ENCODE assay signal across 8 cellular contexts in the genomic region with DNA sequence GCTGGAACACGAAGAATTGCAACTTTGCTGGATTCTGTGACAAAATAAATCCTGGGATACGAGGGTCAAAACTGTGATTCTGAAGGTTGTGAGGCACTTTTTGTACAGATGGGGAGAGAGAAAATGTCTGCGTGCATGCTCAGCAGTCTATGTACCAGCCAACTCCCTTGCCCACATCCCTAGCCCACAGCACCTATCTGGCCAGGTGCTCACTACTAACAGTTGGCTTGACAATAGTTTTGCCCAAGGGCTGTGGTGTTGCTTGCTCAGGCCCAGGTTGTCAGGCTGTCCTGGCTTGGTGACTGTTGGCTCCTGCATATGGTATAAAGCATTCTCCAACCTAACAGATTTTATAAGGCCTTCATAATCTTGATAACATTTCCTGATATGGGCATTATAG.
"Had no signal": no experiment of that assay in that cellular context is flagged by ENCODE, and none has a peak within 500 bp of the region (broad histone marks: within the 10 kb centered on the region; RNA-seq: fewer than 3 reads in every experiment).

No MANE protein-coding gene starts in this region.

- H3K9me3 Mint-ChIP-seq: IgD-negative memory B cell had no signal

- H3K4me3 Mint-ChIP-seq: H9, IgD-negative memory B cell had no signal

- H3K36me3 Mint-ChIP-seq: IgD-negative memory B cell had no signal

- H2AFZ ChIP-seq: GM23248 had no signal

- H3K27me3 Mint-ChIP-seq: IgD-negative memory B cell had no signal

- H3K4me3 ChIP-seq: GM23248 had no signal

- FAIRE-seq: H1, H54, HepG2 had no signal

- H3K9ac ChIP-seq: GM23248 had no signal

- H3K4me1 Mint-ChIP-seq: H9, IgD-negative memory B cell had no signal

- ATAC-seq: HepG2 had no signal

- H3K27ac Mint-ChIP-seq: H9, IgD-negative memory B cell had no signal

- DNase-seq: GM23248, H9, HCEC 1CT, KBM-7 had no signal
